Comparison of ENCODE assay signal across 30 cellular contexts in the genomic region with DNA sequence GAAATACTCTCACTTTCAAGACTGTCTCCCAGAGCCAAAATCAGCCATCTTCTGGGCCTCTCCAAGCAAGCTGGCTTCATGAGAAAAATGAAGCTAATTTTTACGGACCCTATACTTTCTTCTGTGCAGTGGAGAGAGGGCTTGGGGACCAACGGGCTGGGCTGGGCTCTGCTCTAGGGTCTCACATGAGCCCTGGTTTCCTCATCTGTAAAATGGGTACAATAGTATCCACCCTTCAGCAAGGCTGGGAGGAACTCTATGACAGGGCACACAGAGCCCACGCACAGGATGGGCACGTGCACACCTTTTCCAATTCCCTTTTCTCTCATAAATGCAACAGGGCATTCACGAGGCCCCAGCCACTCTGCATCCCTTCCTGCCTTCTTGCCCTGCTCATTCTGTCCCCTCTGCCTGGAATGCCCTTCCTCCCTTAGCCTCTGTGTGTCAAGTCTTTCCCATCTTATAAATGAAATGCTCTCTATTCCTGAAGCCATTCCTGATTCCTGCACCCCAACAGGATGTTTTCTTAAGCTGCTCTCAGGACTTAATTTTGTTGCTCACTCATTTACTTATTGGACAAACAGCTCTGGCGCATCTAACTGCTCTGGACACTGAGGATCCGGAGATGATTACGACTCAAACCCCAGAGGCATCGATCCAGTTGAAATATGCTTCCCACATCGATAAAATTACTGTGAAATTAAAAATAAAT. TPM values are rescaled to one million over a fixed set of nuclear protein-coding genes. Genes with fewer than 3 reads are reported as not detected.
A peak's percentile ranks its signal among the peaks of the same experiment; 100 is the strongest.
DNase-seq lines count a peak whose midpoint lies in the region; ATAC-seq, FAIRE-seq and TF ChIP-seq lines count a peak whose summit lies in the region.
"Had no signal": no experiment of that assay in that cellular context is flagged by ENCODE, and none has a peak within 500 bp of the region (broad histone marks: within the 10 kb centered on the region; RNA-seq: fewer than 3 reads in every experiment).

No MANE protein-coding gene starts in this region.

- intact Hi-C loops in IMR-90 (cut with micrococcal nuclease), result loop anchor here (2.0 kb wide), 1 partner anchor 85 kb away; no protein-coding TSS in a partner anchor
- intact Hi-C loops in pancreas (cut with DNase I), result no loop called here
- intact Hi-C loops in A673 (cut with micrococcal nuclease; ENCODE audit: unreplicated experiment), result no loop called here

- peak overlapping the region; percentile 87 for H3K4ac ChIP-seq in IMR-90 (ENCODE audit: low read depth, low read length)

- H3K9me3 ChIP-seq in BLaER1 (no peaks in the 10 kb centered on the region), IMR-90 (ENCODE audit: control insufficient read depth, insufficient read depth, low read length) (no peaks in the 10 kb centered on the region), endodermal cell (ENCODE audit: control insufficient read depth, low read length) (no peaks in the 10 kb centered on the region), pancreas (no peaks in the 10 kb centered on the region), A673 (ENCODE audit: low read depth, low read length, poor library complexity, severe bottlenecking) (no peaks in the 10 kb centered on the region)
- H3K9me3 ChIP-seq: Caco-2, esophagus squamous epithelium, gastroesophageal sphincter, ovary, transverse colon had no signal

- no peaks in the 10 kb centered on the region for H3K27me3 Mint-ChIP-seq in endodermal cell (ENCODE audit: insufficient read depth)
- peaks cover 14% of the 10 kb centered on the region for H3K27me3 Mint-ChIP-seq in nephron progenitor cell (ENCODE audit: low read depth, poor library complexity)
- peaks cover 16% of the 10 kb centered on the region for H3K27me3 Mint-ChIP-seq in mesothelial cell of epicardium (ENCODE audit: low read depth)

- H3K4me1 ChIP-seq in BLaER1 (peaks cover 99% of the 10 kb centered on the region), IMR-90 (ENCODE audit: control insufficient read depth, insufficient read depth, low read length) (peaks cover 41% of the 10 kb centered on the region), endodermal cell (ENCODE audit: control insufficient read depth, insufficient read depth, low read length) (peaks cover 10% of the 10 kb centered on the region), pancreas (no peaks in the 10 kb centered on the region), A673 (ENCODE audit: insufficient read depth, low read length, poor library complexity, severe bottlenecking) (no peaks in the 10 kb centered on the region)
- H3K4me1 ChIP-seq: Caco-2 had no signal

- peak overlapping the region; percentile 24 for H2AFZ ChIP-seq in IMR-90 (replicated peaks; ENCODE audit: low read length, poor library complexity)

- WGBS in IMR-90 (ENCODE audit: extremely low coverage in 2 of 2, insufficient read length in 1 of 2), 2 experiments, result 80% methylated on average over 1 of the region's 10 CpGs; no CpG with 5 or more reads in 1 of the 2 experiments
- WGBS in endodermal cell (ENCODE audit: insufficient coverage in 1 of 2, insufficient read length in 1 of 2), 2 experiments, result 86 to 94% methylated on average over 4 to 10 of the region's 10 CpGs
- WGBS in pancreas, 2 donors, result 48 to 58% methylated on average over 10 of the region's 10 CpGs

- DNase-seq in IMR-90, result no peak
- DNase-seq in endodermal cell, result no peak
- no peak for DNase-seq in nephron progenitor cell
- no peak for DNase-seq in pancreas
- no peak for DNase-seq in A673 (ENCODE audit: low spot score)
- DNase-seq in mesothelial cell of epicardium (ENCODE audit: low spot score in 2 of 2, unreplicated experiment in 2 of 2), result no peak
- no peak for DNase-seq in OCI-M2 (lab: John Stamatoyannopoulos, UW; ENCODE audit: unreplicated experiment)
- DNase-seq: activated CD4-positive, alpha-beta memory T cell treated with anti-CD3 and anti-CD28 coated beads for 36 hours; activated CD8-positive, alpha-beta memory T cell treated with anti-CD3 and anti-CD28 coated beads, Interleukin-2, amount 50 U/mL, for 4 hours; activated naive CD4-positive, alpha-beta T cell treated with anti-CD3 and anti-CD28 coated beads, Interleukin-2, amount 10 ng/mL, durations not matched to agents 7 days and 5 days; amniotic stem cell; Caco-2; DMS79; effector memory CD8-positive, alpha-beta T cell; esophagus squamous epithelium; hypothalamus; midbrain; natural killer cell; NCI-H2171; NCI-H524 treated with DMSO at 0.1 percent for 48 hours; ovary; retina; stimulated activated CD4-positive, alpha-beta T cell treated with anti-CD3 and anti-CD28 coated beads, Interleukin-2, amount 100 ng/mL, for 48 hours; transverse colon had no signal

- H2AK5ac ChIP-seq in IMR-90 (ENCODE audit: low read depth, low read length), result peak overlapping the region; percentile 95

- POLR2A ChIA-PET in IMR-90 (lab: Charles Lee; ENCODE audit: unreplicated experiment) (no interaction called here), A673 (lab: Charles Lee; ENCODE audit: low non-redundant PET) (no interaction called here)

- H3K36me3 ChIP-seq in BLaER1, result peaks cover 10% of the 10 kb centered on the region; the same call in 1 of the 2 replicates
- H3K36me3 ChIP-seq in IMR-90 (ENCODE audit: control insufficient read depth, insufficient read depth, low read length), result no peaks in the 10 kb centered on the region
- H3K36me3 ChIP-seq in endodermal cell (ENCODE audit: control insufficient read depth, insufficient read depth, low read length), result no peaks in the 10 kb centered on the region
- no peaks in the 10 kb centered on the region for H3K36me3 ChIP-seq in pancreas
- no peaks in the 10 kb centered on the region for H3K36me3 ChIP-seq in A673 (ENCODE audit: insufficient read depth, low read length, poor library complexity, severe bottlenecking)
- H3K36me3 ChIP-seq: esophagus squamous epithelium, gastroesophageal sphincter, ovary, transverse colon had no signal

- TF ChIP-seq CTCF in IMR-90 (conservative IDR thresholded peaks at IDR 0.05; ENCODE audit: low read depth, low read length), result no peak
- no peak for TF ChIP-seq CTCF in endodermal cell (conservative IDR thresholded peaks at IDR 0.05)
- no peak for TF ChIP-seq CTCF in nephron progenitor cell (IDR thresholded peaks at IDR 0.05)
- TF ChIP-seq CTCF in pancreas (IDR thresholded peaks at IDR 0.05), result no peak
- no peak for TF ChIP-seq CTCF in A673 (conservative IDR thresholded peaks at IDR 0.05; ENCODE audit: low read depth, low read length)
- no peak for TF ChIP-seq CTCF in mesothelial cell of epicardium (IDR thresholded peaks at IDR 0.05; ENCODE audit: unreplicated experiment)

- H4K5ac ChIP-seq in IMR-90 (ENCODE audit: low read depth, low read length), result peak overlapping the region; percentile 8; the same call in 1 of the 2 replicates

- no peak overlapping the region for H3K56ac ChIP-seq in IMR-90 (ENCODE audit: extremely low read depth, insufficient read depth, low read length)

- TF ChIP-seq RAD21 in IMR-90 (IDR thresholded peaks at IDR 0.05; ENCODE audit: low read length), result no peak

- ATAC-seq in IMR-90 (ENCODE audit: low read depth), result no peak
- ATAC-seq in pancreas, result no peak
- ATAC-seq: effector memory CD8-positive, alpha-beta T cell; gastroesophageal sphincter; natural killer cell had no signal

- H3K27ac Mint-ChIP-seq in endodermal cell, result peak overlapping the region; percentile 92
- H3K27ac Mint-ChIP-seq in nephron progenitor cell, result peak overlapping the region; percentile 54
- no peak overlapping the region for H3K27ac Mint-ChIP-seq in mesothelial cell of epicardium
- H3K27ac Mint-ChIP-seq: activated CD4-positive, alpha-beta memory T cell treated with anti-CD3 and anti-CD28 coated beads for 36 hours; activated naive CD4-positive, alpha-beta T cell treated with anti-CD3 and anti-CD28 coated beads, Interleukin-2, amount 10 ng/mL, durations not matched to agents 7 days and 5 days; activated T-helper 1 cell treated with anti-CD3 and anti-CD28 coated beads, Interleukin-12 subunit alpha, Interleukin-12 subunit beta, Interleukin-2, Interleukin-4 antibody, amounts not matched to agents 30 ng/mL and 10 ng/mL and 1 ng/mL, durations not matched to agents 14 hours and 24 hours and 36 hours; effector memory CD8-positive, alpha-beta T cell; natural killer cell had no signal

- peak overlapping the region; percentile 86; the same call in 1 of the 2 replicates for H3K23ac ChIP-seq in IMR-90 (ENCODE audit: low read depth, low read length)

- no peaks in the 10 kb centered on the region for H3K9me3 Mint-ChIP-seq in endodermal cell
- no peaks in the 10 kb centered on the region for H3K9me3 Mint-ChIP-seq in nephron progenitor cell
- no peaks in the 10 kb centered on the region for H3K9me3 Mint-ChIP-seq in mesothelial cell of epicardium
- H3K9me3 Mint-ChIP-seq: activated CD4-positive, alpha-beta memory T cell treated with anti-CD3 and anti-CD28 coated beads for 36 hours; activated naive CD4-positive, alpha-beta T cell treated with anti-CD3 and anti-CD28 coated beads, Interleukin-2, amount 10 ng/mL, durations not matched to agents 7 days and 5 days; activated T-helper 1 cell treated with anti-CD3 and anti-CD28 coated beads, Interleukin-12 subunit alpha, Interleukin-12 subunit beta, Interleukin-2, Interleukin-4 antibody, amounts not matched to agents 30 ng/mL and 10 ng/mL and 1 ng/mL, durations not matched to agents 14 hours and 24 hours and 36 hours; effector memory CD8-positive, alpha-beta T cell; natural killer cell had no signal

- H3K36me3 Mint-ChIP-seq in endodermal cell (ENCODE audit: low read depth), result no peaks in the 10 kb centered on the region
- no peaks in the 10 kb centered on the region for H3K36me3 Mint-ChIP-seq in nephron progenitor cell (ENCODE audit: low read depth)
- H3K36me3 Mint-ChIP-seq in mesothelial cell of epicardium, result no peaks in the 10 kb centered on the region
- H3K36me3 Mint-ChIP-seq: activated CD4-positive, alpha-beta memory T cell treated with anti-CD3 and anti-CD28 coated beads for 36 hours; activated naive CD4-positive, alpha-beta T cell treated with anti-CD3 and anti-CD28 coated beads, Interleukin-2, amount 10 ng/mL, durations not matched to agents 7 days and 5 days; natural killer cell had no signal

- peak overlapping the region; percentile 91 for H2AK9ac ChIP-seq in IMR-90 (replicated peaks; ENCODE audit: low read depth, low read length, poor library complexity)

- in situ Hi-C loops in IMR-90 (cut with MboI; ENCODE audit: low sequenced_read_pairs), result no loop called here

- TF ChIP-seq POLR2A in IMR-90 (IDR thresholded peaks at IDR 0.05; ENCODE audit: low read depth, low read length), result no peak

- no peaks in the 10 kb centered on the region for H4K20me1 ChIP-seq in BLaER1
- no peaks in the 10 kb centered on the region for H4K20me1 ChIP-seq in IMR-90 (ENCODE audit: insufficient read depth, low read length)

- H3K18ac ChIP-seq in IMR-90 (ENCODE audit: low read depth, low read length), result peak overlapping the region; percentile 45; the same call in 1 of the 2 replicates

- peak overlapping the region; percentile 89 for H3K4me2 ChIP-seq in BLaER1
- no peak overlapping the region for H3K4me2 ChIP-seq in IMR-90 (ENCODE audit: low read depth, low read length)

- H2BK5ac ChIP-seq in IMR-90 (ENCODE audit: low read depth, low read length, poor library complexity, severe bottlenecking), result peak overlapping the region; percentile 47

- no peaks in the 10 kb centered on the region for H3K27me3 ChIP-seq in BLaER1
- H3K27me3 ChIP-seq in IMR-90 (ENCODE audit: control insufficient read depth, insufficient read depth, low read length), result no peaks in the 10 kb centered on the region
- H3K27me3 ChIP-seq in endodermal cell (ENCODE audit: control insufficient read depth, insufficient read depth, low read length, poor library complexity, severe bottlenecking), result no peaks in the 10 kb centered on the region
- H3K27me3 ChIP-seq in pancreas, result no peaks in the 10 kb centered on the region
- no peaks in the 10 kb centered on the region for H3K27me3 ChIP-seq in A673 (replicated peaks; ENCODE audit: insufficient read depth, low read depth, low read length, poor library complexity)
- H3K27me3 ChIP-seq: ovary, transverse colon had no signal

- peak overlapping the region; percentile 53 for H3K14ac ChIP-seq in IMR-90 (replicated peaks; ENCODE audit: low read depth, low read length)

- H3K9me1 ChIP-seq in IMR-90 (ENCODE audit: insufficient read depth, low read length), result peaks cover 48% of the 10 kb centered on the region

- peak overlapping the region; percentile 92 for H2BK20ac ChIP-seq in IMR-90 (ENCODE audit: low read depth, low read length)

- peak overlapping the region; percentile 74 for H3K9ac ChIP-seq in BLaER1
- H3K9ac ChIP-seq in IMR-90 (ENCODE audit: low read depth, low read length), result no peak overlapping the region; the same call in 1 of the 2 replicates
- no peak overlapping the region for H3K9ac ChIP-seq in endodermal cell (ENCODE audit: extremely low read depth, low read length, poor library complexity, severe bottlenecking)

- dilution Hi-C loops in IMR-90 (cut with HindIII; ENCODE audit: low sequenced_read_pairs, unreplicated experiment), result no loop called here

- H3K4me3 ChIP-seq in BLaER1 (peak overlapping the region; percentile 54), IMR-90 (ENCODE audit: insufficient read depth, low read depth, low read length) (no peak overlapping the region), endodermal cell (ENCODE audit: low read length) (no peak overlapping the region), pancreas (no peak overlapping the region), A673 (ENCODE audit: low read depth, low read length, poor library complexity, severe bottlenecking) (no peak overlapping the region)
- H3K4me3 ChIP-seq: coronary artery, esophagus squamous epithelium, gastroesophageal sphincter, ovary, transverse colon had no signal

- peak overlapping the region; percentile 76; the same call in 2 of the 3 replicates for H2BK15ac ChIP-seq in IMR-90 (ENCODE audit: low read depth, low read length)

- H3K79me1 ChIP-seq in IMR-90 (ENCODE audit: low read depth in 1 of 2, low read length in 2 of 2), result no peaks in the 10 kb centered on the region

- no peak for FAIRE-seq in pancreas (lab: Jason Lieb, UNC)
- FAIRE-seq: GM18507 had no signal

- H4K8ac ChIP-seq in IMR-90 (ENCODE audit: low read depth in 2 of 2, low read length in 2 of 2), result peak overlapping the region; percentile 13 to 89; a peak in 3 of 4 replicates

- CTCF ChIA-PET in IMR-90 (lab: Yijun Ruan, JAX) (interaction anchor here (0.9 to 1.2 kb wide), 2 partner anchors 9 to 13 kb away, joined by 3 to 5 read pairs; no protein-coding TSS in a partner anchor), A673 (lab: Charles Lee) (no interaction called here)

- H4K91ac ChIP-seq in IMR-90 (ENCODE audit: insufficient read depth, low read depth, low read length), result peak overlapping the region; percentile 93

- BruUV-seq in IMR-90 (replicated peaks; lab: Mats Ljungman, UMichigan), result no TSS peak
- BruUV-seq in A673 (replicated peaks; lab: Mats Ljungman, UMichigan), result no TSS peak

- H3K4me1 Mint-ChIP-seq in endodermal cell, result peaks cover 55% of the 10 kb centered on the region
- H3K4me1 Mint-ChIP-seq in nephron progenitor cell, result peaks cover 59% of the 10 kb centered on the region
- no peaks in the 10 kb centered on the region for H3K4me1 Mint-ChIP-seq in mesothelial cell of epicardium
- H3K4me1 Mint-ChIP-seq: activated naive CD4-positive, alpha-beta T cell treated with anti-CD3 and anti-CD28 coated beads, Interleukin-2, amount 10 ng/mL, durations not matched to agents 7 days and 5 days; natural killer cell had no signal

- H2BK120ac ChIP-seq in IMR-90 (ENCODE audit: low read depth, low read length), result peak overlapping the region; percentile 99

- H3K4me3 Mint-ChIP-seq in endodermal cell (no peak overlapping the region), nephron progenitor cell (no peak overlapping the region), mesothelial cell of epicardium (no peak overlapping the region)
- H3K4me3 Mint-ChIP-seq: activated CD4-positive, alpha-beta memory T cell treated with anti-CD3 and anti-CD28 coated beads for 36 hours; activated naive CD4-positive, alpha-beta T cell treated with anti-CD3 and anti-CD28 coated beads, Interleukin-2, amount 10 ng/mL, durations not matched to agents 7 days and 5 days; activated T-helper 1 cell treated with anti-CD3 and anti-CD28 coated beads, Interleukin-12 subunit alpha, Interleukin-12 subunit beta, Interleukin-2, Interleukin-4 antibody, amounts not matched to agents 30 ng/mL and 10 ng/mL and 1 ng/mL, durations not matched to agents 14 hours and 24 hours and 36 hours; effector memory CD8-positive, alpha-beta T cell; natural killer cell had no signal

- H3K27ac ChIP-seq in BLaER1, result peak overlapping the region; percentile 87
- peak overlapping the region; percentile 4; the same call in 1 of the 2 replicates for H3K27ac ChIP-seq in IMR-90 (ENCODE audit: insufficient read depth, low read length)
- H3K27ac ChIP-seq in endodermal cell (ENCODE audit: low read depth, low read length), result no peak overlapping the region
- H3K27ac ChIP-seq in pancreas, result no peak overlapping the region
- H3K27ac ChIP-seq in A673 (ENCODE audit: low read depth, low read length, poor library complexity, severe bottlenecking), result no peak overlapping the region
- H3K27ac ChIP-seq: C4-2B, coronary artery, esophagus squamous epithelium, gastroesophageal sphincter, ovary, transverse colon had no signal

RNA-seq across cellular contexts. Expression of gene SEC13, which starts 32.9 kb away (rescaled TPM):
- 443 and 475 TPM in 2 replicates for total RNA-seq in IMR-90 (2012; rRNA removed)
- polyA plus RNA-seq in IMR-90 (2012; rRNA removed), result 364 and 377 TPM in 2 replicates
- 372 and 417 TPM in 2 replicates for polyA plus RNA-seq in IMR-90 (2012; cell fraction: cytosol; rRNA removed)
- 300 and 409 TPM in 2 replicates for polyA plus RNA-seq in IMR-90 (2012; cell fraction: nucleus; rRNA removed; ENCODE audit: low replicate concordance)
- 100 to 1,000 TPM; 140 to 142 TPM for total RNA-seq in endodermal cell
- 118 TPM for polyA plus RNA-seq in endodermal cell (2013, experiment 1 of 2)
- polyA plus RNA-seq in endodermal cell (2013, experiment 2 of 2), result 117 TPM
- 10 to 100 TPM; 35.0 to 64.0 (median 45.0) TPM for total RNA-seq in pancreas
- polyA plus RNA-seq in pancreas, result 10 to 100 TPM; 52.7 to 72.3 TPM
- 160 and 174 TPM in 2 replicates for total RNA-seq in A673 (2021)
- 138 to 146 TPM (median 138 TPM) in 3 replicates for total RNA-seq in mesothelial cell of epicardium

Comparison
In these comparisons a context has a peak if more than half of its experiments do, and no peak if none do; other contexts are left out.
1. H3K27ac ChIP-seq: peak in BLaER1 (single experiment) and IMR-90 (single experiment); none in endodermal cell (single experiment), pancreas (0 of 4) and A673 (single experiment).